Comparison of ENCODE assay signal across 22 cellular contexts in genomic region chr17:80951121-80952090, GRCh38. TPM values are rescaled to one million over a fixed set of nuclear protein-coding genes. Genes with fewer than 3 reads are reported as not detected.
DNase-seq lines count a peak whose midpoint lies in the region; ATAC-seq and TF ChIP-seq lines count a peak whose summit lies in the region.
"Had no signal": no experiment of that assay in that cellular context is flagged by ENCODE, and none has a peak within 500 bp of the region (broad histone marks: within the 10 kb centered on the region; RNA-seq: fewer than 3 reads in every experiment).

No MANE protein-coding gene starts in this region.

- H3K36me3 Mint-ChIP-seq in activated CD8-positive, alpha-beta memory T cell treated with anti-CD3 and anti-CD28 coated beads, Interleukin-2, amount 10 ng/mL, durations not matched to agents 7 days and 5 days, result peaks cover 32% of the 10 kb centered on the region
- peaks cover 11% of the 10 kb centered on the region for H3K36me3 Mint-ChIP-seq in chondrocyte (ENCODE audit: low read depth)

- TF ChIP-seq CTCF in chondrocyte (IDR thresholded peaks at IDR 0.05), result no peak

- peak; percentile 54 for DNase-seq in activated CD8-positive, alpha-beta memory T cell treated with anti-CD3 and anti-CD28 coated beads, Interleukin-2, amount 10 ng/mL, durations not matched to agents 7 days and 5 days
- no peak for DNase-seq in activated CD8-positive, alpha-beta memory T cell treated with anti-CD3 and anti-CD28 coated beads, Interleukin-2, amount 50 U/mL, for 48 hours
- DNase-seq in H7 (peak; percentile 35), chondrocyte (ENCODE audit: low spot score) (peak; percentile 81), posterior vena cava (ENCODE audit: low spot score) (peak; percentile 72), NCI-H526 (lab: John Stamatoyannopoulos, UW) (no peak), NCI-H2196 (lab: John Stamatoyannopoulos, UW; ENCODE audit: unreplicated experiment) (no peak)
- DNase-seq: activated CD4-positive, alpha-beta T cell treated with anti-CD3 and anti-CD28 coated beads for 4 hours; activated naive CD8-positive, alpha-beta T cell treated with anti-CD3 and anti-CD28 coated beads, Interleukin-2, amount 50 U/mL, for 24 hours; CD8-positive, alpha-beta T cell; MM.1S; NCI-H2081; NCI-H226; occipital lobe; RPMI8226; stimulated activated CD4-positive, alpha-beta T cell treated with anti-CD3 and anti-CD28 coated beads, Interleukin-2, amount 100 ng/mL, for 48 hours had no signal

- no peak overlapping the region for H3K4me3 ChIP-seq in H7 (ENCODE audit: insufficient read depth, low read depth, low read length)
- H3K4me3 ChIP-seq: suprapubic skin, vagina had no signal

- intact Hi-C loops in posterior vena cava (cut with DNase I), result loop anchor here in 1 of 2 donors (2.0 kb wide), 1 partner anchor 57 kb away; no protein-coding TSS in a partner anchor

- H3K36me3 ChIP-seq in H7 (replicated peaks; ENCODE audit: control insufficient read depth, insufficient read depth, low read length), result no peaks in the 10 kb centered on the region; the same call in 1 of the 2 replicates

- no peaks in the 10 kb centered on the region for H3K9me3 Mint-ChIP-seq in activated CD8-positive, alpha-beta memory T cell treated with anti-CD3 and anti-CD28 coated beads, Interleukin-2, amount 10 ng/mL, durations not matched to agents 7 days and 5 days (ENCODE audit: low read depth)
- H3K9me3 Mint-ChIP-seq in chondrocyte (ENCODE audit: low read depth), result no peaks in the 10 kb centered on the region
- H3K9me3 Mint-ChIP-seq: activated naive CD8-positive, alpha-beta T cell treated with anti-CD3 and anti-CD28 coated beads, Interleukin-2, amount 50 U/mL, for 24 hours; activated T-helper 1 cell treated with anti-CD3 and anti-CD28 coated beads, Interleukin-12 subunit alpha, Interleukin-12 subunit beta, Interleukin-2, Interleukin-4 antibody, amounts not matched to agents 30 ng/mL and 10 ng/mL and 1 ng/mL, durations not matched to agents 14 hours and 24 hours and 36 hours; CD8-positive, alpha-beta T cell; naive thymus-derived CD8-positive, alpha-beta T cell; stimulated activated memory B cell treated with anti-CD40 and anti-IgM and Interleukin-4, amounts not matched to agents 10 μg/mL and 1 μg/mL and 100 μg/mL, for 72 hours had no signal

- no peaks in the 10 kb centered on the region for H3K27me3 Mint-ChIP-seq in activated CD8-positive, alpha-beta memory T cell treated with anti-CD3 and anti-CD28 coated beads, Interleukin-2, amount 10 ng/mL, durations not matched to agents 7 days and 5 days
- no peaks in the 10 kb centered on the region for H3K27me3 Mint-ChIP-seq in chondrocyte (ENCODE audit: low read depth)
- H3K27me3 Mint-ChIP-seq: activated naive CD8-positive, alpha-beta T cell treated with anti-CD3 and anti-CD28 coated beads, Interleukin-2, amount 50 U/mL, for 24 hours; naive thymus-derived CD8-positive, alpha-beta T cell; stimulated activated memory B cell treated with anti-CD40 and anti-IgM and Interleukin-4, amounts not matched to agents 10 μg/mL and 1 μg/mL and 100 μg/mL, for 72 hours had no signal

- ATAC-seq in activated CD8-positive, alpha-beta memory T cell treated with anti-CD3 and anti-CD28 coated beads, Interleukin-2, amount 10 ng/mL, durations not matched to agents 7 days and 5 days, result no peak
- no peak for ATAC-seq in HG03571 (IDR thresholded peaks at IDR 0.05; ENCODE audit: unreplicated experiment)
- ATAC-seq: activated naive CD8-positive, alpha-beta T cell treated with anti-CD3 and anti-CD28 coated beads, Interleukin-2, amount 50 U/mL, for 24 hours; CD8-positive, alpha-beta T cell; naive thymus-derived CD8-positive, alpha-beta T cell; stimulated activated memory B cell treated with anti-CD40 and anti-IgM and Interleukin-4, amounts not matched to agents 10 μg/mL and 1 μg/mL and 100 μg/mL, for 72 hours had no signal

- no peak overlapping the region for H3K4me3 Mint-ChIP-seq in activated CD8-positive, alpha-beta memory T cell treated with anti-CD3 and anti-CD28 coated beads, Interleukin-2, amount 10 ng/mL, durations not matched to agents 7 days and 5 days
- H3K4me3 Mint-ChIP-seq in chondrocyte (ENCODE audit: unreplicated experiment), result no peak overlapping the region
- H3K4me3 Mint-ChIP-seq: activated naive CD8-positive, alpha-beta T cell treated with anti-CD3 and anti-CD28 coated beads, Interleukin-2, amount 50 U/mL, for 24 hours; activated T-helper 1 cell treated with anti-CD3 and anti-CD28 coated beads, Interleukin-12 subunit alpha, Interleukin-12 subunit beta, Interleukin-2, Interleukin-4 antibody, amounts not matched to agents 30 ng/mL and 10 ng/mL and 1 ng/mL, durations not matched to agents 14 hours and 24 hours and 36 hours; CD8-positive, alpha-beta T cell; naive thymus-derived CD8-positive, alpha-beta T cell; stimulated activated memory B cell treated with anti-CD40 and anti-IgM and Interleukin-4, amounts not matched to agents 10 μg/mL and 1 μg/mL and 100 μg/mL, for 72 hours had no signal

- CTCF ChIA-PET in activated CD8-positive, alpha-beta memory T cell treated with anti-CD3 and anti-CD28 coated beads, Interleukin-2, amount 10 ng/mL, durations not matched to agents 7 days and 5 days (lab: Charles Lee), result no interaction called here

- peak overlapping the region; percentile 40 for H3K27ac Mint-ChIP-seq in activated CD8-positive, alpha-beta memory T cell treated with anti-CD3 and anti-CD28 coated beads, Interleukin-2, amount 10 ng/mL, durations not matched to agents 7 days and 5 days
- no peak overlapping the region for H3K27ac Mint-ChIP-seq in chondrocyte (ENCODE audit: unreplicated experiment)
- H3K27ac Mint-ChIP-seq: activated naive CD8-positive, alpha-beta T cell treated with anti-CD3 and anti-CD28 coated beads, Interleukin-2, amount 50 U/mL, for 24 hours; activated T-helper 1 cell treated with anti-CD3 and anti-CD28 coated beads, Interleukin-12 subunit alpha, Interleukin-12 subunit beta, Interleukin-2, Interleukin-4 antibody, amounts not matched to agents 30 ng/mL and 10 ng/mL and 1 ng/mL, durations not matched to agents 14 hours and 24 hours and 36 hours; CD8-positive, alpha-beta T cell; stimulated activated memory B cell treated with anti-CD40 and anti-IgM and Interleukin-4, amounts not matched to agents 10 μg/mL and 1 μg/mL and 100 μg/mL, for 72 hours had no signal

- peaks cover 21% of the 10 kb centered on the region for H3K4me1 Mint-ChIP-seq in activated CD8-positive, alpha-beta memory T cell treated with anti-CD3 and anti-CD28 coated beads, Interleukin-2, amount 10 ng/mL, durations not matched to agents 7 days and 5 days
- peaks cover 9% of the 10 kb centered on the region for H3K4me1 Mint-ChIP-seq in chondrocyte (ENCODE audit: low read depth)

- no peaks in the 10 kb centered on the region for H3K27me3 ChIP-seq in H7 (ENCODE audit: control insufficient read depth, insufficient read depth, low read length)
- H3K27me3 ChIP-seq: suprapubic skin, vagina had no signal

RNA-seq across cellular contexts. Expression of gene CHMP6, which starts 40.2 kb away (rescaled TPM):
- 10 to 100 TPM; 29.8 to 34.6 TPM for total RNA-seq in activated CD8-positive, alpha-beta memory T cell treated with anti-CD3 and anti-CD28 coated beads, Interleukin-2, amount 10 ng/mL, durations not matched to agents 7 days and 5 days
- 13.0 and 15.0 TPM in 2 replicates for total RNA-seq in H7 (2014; rRNA removed; shearing (Covaris generic))
- total RNA-seq in chondrocyte, result 27.6 to 33.0 TPM (median 28.4 TPM) in 3 replicates
- 10 to 100 TPM; 23.7 to 25.9 TPM for total RNA-seq in posterior vena cava

Comparison
In these comparisons a context has a peak if more than half of its experiments do, and no peak if none do; other contexts are left out.
1. DNase-seq: peak in activated CD8-positive, alpha-beta memory T cell treated with anti-CD3 and anti-CD28 coated beads, Interleukin-2, amount 10 ng/mL, durations not matched to agents 7 days and 5 days (single experiment), H7 (single experiment), chondrocyte (single experiment) and posterior vena cava (single experiment); none in activated CD8-positive, alpha-beta memory T cell treated with anti-CD3 and anti-CD28 coated beads, Interleukin-2, amount 50 U/mL, for 48 hours (single experiment), NCI-H526 (0 of 2) and NCI-H2196 (single experiment).